In the genomic region with DNA sequence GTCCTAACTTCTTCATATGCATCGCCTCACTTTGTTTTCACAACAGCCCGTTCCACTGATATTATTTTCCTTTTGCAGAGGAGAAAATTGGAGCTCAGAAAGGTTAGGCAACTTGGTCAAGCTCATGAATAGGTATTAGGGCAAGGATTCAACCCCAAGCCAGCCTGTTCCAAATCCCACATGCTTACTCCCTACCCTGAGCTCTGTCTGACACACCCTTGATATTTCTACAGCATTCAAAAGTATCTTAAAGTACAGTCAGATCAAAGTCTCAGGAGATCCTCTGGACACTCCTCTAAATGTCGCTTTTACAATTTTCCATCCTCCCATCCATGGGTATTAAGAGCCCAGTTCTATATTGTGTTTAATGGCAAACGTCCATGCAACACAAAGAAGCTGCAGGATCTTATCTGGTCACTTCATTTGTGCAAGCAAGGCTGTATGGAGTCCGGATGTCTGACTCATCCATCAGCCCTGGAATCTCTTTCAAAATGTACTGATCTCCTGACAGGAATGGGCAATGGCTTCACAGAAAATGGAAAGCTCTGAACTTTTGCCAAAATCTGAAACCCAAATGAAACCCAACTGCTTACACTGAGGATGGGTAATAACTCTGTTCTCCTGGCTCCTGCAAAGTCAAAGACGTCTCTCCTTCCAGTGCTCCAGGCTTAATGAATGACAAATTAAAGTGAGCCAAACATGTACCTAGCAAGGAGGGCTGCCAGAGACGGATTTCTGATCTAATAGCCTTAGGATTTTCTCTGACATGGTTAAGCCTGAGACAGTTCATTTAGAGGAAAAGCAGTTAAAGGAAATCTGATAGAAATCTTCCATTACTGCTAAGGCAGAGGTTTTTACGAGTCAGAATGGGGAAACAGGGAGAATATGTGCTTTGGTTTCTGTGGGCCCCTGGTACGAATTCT, we compare ENCODE assay signal across 1 cellular context.
TF ChIP-seq lines count a peak whose summit lies in the region.

No MANE protein-coding gene starts in this region.

TF ChIP-seq in endothelial cell of umbilical vein, 7 proteins besides CTCF, POLR2A, EP300 and RAD21:
- TF ChIP-seq EZH2 (IDR thresholded peaks at IDR 0.05; ENCODE audit: borderline replicate concordance, low read depth, low read length, severe bottlenecking) (no peak), MAX (IDR thresholded peaks at IDR 0.05; ENCODE audit: insufficient read depth, insufficient read length) (no peak), POLR2AphosphoS5 (IDR thresholded peaks at IDR 0.05; ENCODE audit: insufficient read depth, low read depth, low read length) (no peak), MYC (IDR thresholded peaks at IDR 0.05; ENCODE audit: low read depth, low read length) (no peak), GATA2 (IDR thresholded peaks at IDR 0.05; ENCODE audit: insufficient read depth, insufficient read length, low read depth, low read length) (peak; percentile 57), JUN (IDR thresholded peaks at IDR 0.05; ENCODE audit: borderline replicate concordance, insufficient read depth, insufficient read length, low read depth) (peak; percentile 49), FOS (IDR thresholded peaks at IDR 0.05; ENCODE audit: borderline replicate concordance, insufficient read depth, low read length) (peak; percentile 61)
